Comparison of ENCODE assay signal across 31 cellular contexts in genomic region chr15:51390932-51391432, GRCh38. TPM values are rescaled to one million over a fixed set of nuclear protein-coding genes. Genes with fewer than 3 reads are reported as not detected.
DNase-seq lines count a peak whose midpoint lies in the region; ATAC-seq, FAIRE-seq and TF ChIP-seq lines count a peak whose summit lies in the region.
"Had no signal": no experiment of that assay in that cellular context is flagged by ENCODE, and none has a peak within 500 bp of the region (broad histone marks: within the 10 kb centered on the region; RNA-seq: fewer than 3 reads in every experiment).

No MANE protein-coding gene starts in this region.

- no peak for TF ChIP-seq POLR2A in A549 (IDR thresholded peaks at IDR 0.05; ENCODE audit: low read length)

- H3K9me3 ChIP-seq in A549 (no peaks in the 10 kb centered on the region), OCI-LY3 (ENCODE audit: insufficient read depth, low read length) (no peaks in the 10 kb centered on the region)
- H3K9me3 ChIP-seq: esophagus muscularis mucosa, gastroesophageal sphincter, SJSA1, transverse colon had no signal

- H3K4me1 ChIP-seq in A549 (no peaks in the 10 kb centered on the region), OCI-LY3 (ENCODE audit: low read length) (peaks cover 32% of the 10 kb centered on the region)
- H3K4me1 ChIP-seq: esophagus muscularis mucosa, gastroesophageal sphincter, SJSA1, transverse colon had no signal

- no peak overlapping the region for H3K9ac ChIP-seq in OCI-LY3 (ENCODE audit: low read length)

- H3K79me2 ChIP-seq in OCI-LY3 (ENCODE audit: low read length): no peaks in the 10 kb centered on the region

- no peak for FAIRE-seq in A549 (lab: Jason Lieb, UNC)
- FAIRE-seq: astrocyte, small intestine had no signal

- POLR2A ChIA-PET in A549 (lab: Yijun Ruan, JAX): no interaction called here

- H3K27ac ChIP-seq in A549 (no peak overlapping the region), OCI-LY3 (ENCODE audit: low read length) (peak overlapping the region; percentile 20; the same call in 1 of the 2 replicates)
- H3K27ac ChIP-seq: esophagus muscularis mucosa, gastroesophageal sphincter, SJSA1, transverse colon had no signal

- CTCF ChIA-PET in A549 (lab: Yijun Ruan, JAX): interaction anchor here (1.5 to 10.1 kb wide), 5 partner anchors 10 to 228 kb away, joined by 5 to 96 read pairs (median 12); no protein-coding TSS in a partner anchor

- H2AFZ ChIP-seq in OCI-LY3 (ENCODE audit: low read depth, low read length): no peak overlapping the region

- H3K36me3 ChIP-seq in H7 (replicated peaks; ENCODE audit: control insufficient read depth, insufficient read depth, low read length) (no peaks in the 10 kb centered on the region), OCI-LY3 (replicated peaks; ENCODE audit: low read depth, low read length) (no peaks in the 10 kb centered on the region)
- H3K36me3 ChIP-seq: esophagus muscularis mucosa, gastroesophageal sphincter, SJSA1, transverse colon had no signal

- no peak overlapping the region for H3K4me3 ChIP-seq in A549
- H3K4me3 ChIP-seq in H7 (ENCODE audit: insufficient read depth, low read depth, low read length): no peak overlapping the region
- no peak overlapping the region for H3K4me3 ChIP-seq in OCI-LY3 (ENCODE audit: low read length)
- H3K4me3 ChIP-seq: esophagus muscularis mucosa, gastroesophageal sphincter, SJSA1, transverse colon had no signal

- no peak overlapping the region for H3K4me2 ChIP-seq in A549
- H3K4me2 ChIP-seq in OCI-LY3 (ENCODE audit: low read length): 0 out of 2 replicates have a peak overlapping the region, but pooled peaks have one; percentile 9

- DNase-seq in A549 (ENCODE audit: low read depth in 1 of 2, low spot score in 1 of 2) (no peak), H7 (peak; percentile 68), left kidney (ENCODE audit: low read depth, low spot score) (peak; percentile 60), globus pallidus (ENCODE audit: low spot score) (no peak)
- no peak for DNase-seq in activated T-cell treated with anti-CD3 and anti-CD28 coated beads, Interleukin-2, amount 50 U/mL, for 48 hours
- DNase-seq: activated CD8-positive, alpha-beta memory T cell treated with anti-CD3 and anti-CD28 coated beads for 24 hours; activated naive CD4-positive, alpha-beta T cell treated with anti-CD3 and anti-CD28 coated beads, Interleukin-2, amount 50 U/mL, for 16 hours; activated T-cell treated with anti-CD3 and anti-CD28 coated beads, Interleukin-2, amount 50 U/mL, for 4 hours; CD8-positive, alpha-beta memory T cell; DND-41; effector CD8-positive, alpha-beta T cell; HCEC 1CT; NCI-H2107; NCI-H526 treated with DMSO at 0.1 percent for 48 hours; small intestine; stimulated activated CD4-positive, alpha-beta T cell treated with anti-CD3 and anti-CD28 coated beads, Interleukin-2, amount 100 ng/mL, for 48 hours; stimulated activated naive CD8-positive, alpha-beta T cell treated with anti-CD3 and anti-CD28 coated beads, Interleukin-15, amount 100 ng/mL, for 72 hours; T-helper 17 cell; transverse colon had no signal

- ATAC-seq in A549: no peak
- no peak for ATAC-seq in GM21723 (IDR thresholded peaks at IDR 0.05; ENCODE audit: unreplicated experiment)
- ATAC-seq: activated T-cell treated with anti-CD3 and anti-CD28 coated beads, Interleukin-2, amount 50 U/mL, for 4 hours; gastroesophageal sphincter; natural killer cell treated with Interleukin-12 subunit alpha and Interleukin-12 subunit beta and Interleukin-15 and Interleukin-18, amount 100 ng/mL, for 72 hours; Panc1; stimulated activated naive CD8-positive, alpha-beta T cell treated with anti-CD3 and anti-CD28 coated beads, Interleukin-15, amount 100 ng/mL, for 72 hours; T-helper 17 cell had no signal

- 85% methylated on average over 5 of the region's 5 CpGs for WGBS in A549 (ENCODE audit: missing lambda C conversion rate)

- H4K20me1 ChIP-seq in OCI-LY3 (ENCODE audit: insufficient read depth, low read length): no peaks in the 10 kb centered on the region

- no peak for TF ChIP-seq EP300 in A549 (IDR thresholded peaks at IDR 0.05)

- H3K27me3 ChIP-seq in H7 (ENCODE audit: control insufficient read depth, insufficient read depth, low read length): no peaks in the 10 kb centered on the region; the same call in 1 of the 2 replicates
- no peaks in the 10 kb centered on the region for H3K27me3 ChIP-seq in OCI-LY3 (ENCODE audit: low read depth, low read length)
- H3K27me3 ChIP-seq: gastroesophageal sphincter, SJSA1, transverse colon had no signal

- TF ChIP-seq CTCF in A549 (IDR thresholded peaks at IDR 0.05) (no peak), OCI-LY3 (IDR thresholded peaks at IDR 0.05; ENCODE audit: low read depth, low read length) (peak; percentile 25)

- no peak for TF ChIP-seq RAD21 in A549 (conservative IDR thresholded peaks at IDR 0.05 in 1 of 2, IDR thresholded peaks at IDR 0.05 in 1 of 2)

TF ChIP-seq in A549, 52 proteins besides CTCF, POLR2A, EP300 and RAD21:
- TF ChIP-seq ZNF302 (CRISPR knock-in tag; IDR thresholded peaks at IDR 0.05) (no peak), MAFK (IDR thresholded peaks at IDR 0.05; ENCODE audit: partially characterized antibody) (peak; percentile 54)

RNA-seq across cellular contexts. Expression of gene GLDN, which starts 49.5 kb away (rescaled TPM):
- polyA plus RNA-seq in A549 (2011; rRNA removed) (0.20 and 0.25 TPM in 2 replicates), A549 (2017; fragmentation: RNase III; extraction: RNeasy Plus Mini Kit Qiagen cat#74134 plus additional on column Dnase treatment) (0.03 TPM in 2 of 3 replicates, not detected in the other)
- polyA plus RNA-seq in A549 (2012; cell fraction: cytosol; rRNA removed): 0.03 TPM in 1 of 2 replicates, not detected in the other
- 0.28 TPM in 1 of 2 replicates, not detected in the other for polyA plus RNA-seq in A549 (2012; cell fraction: nucleus; rRNA removed)
- 0.17 TPM in 1 of 2 replicates, not detected in the other for polyA minus RNA-seq in A549 (2011; rRNA and poly(A)+ RNA removed)
- 0.35 and 0.67 TPM in 2 replicates for total RNA-seq in H7 (2014; rRNA removed; shearing (Covaris generic))
- total RNA-seq: CD8-positive, alpha-beta memory T cell; LHCN-M2; natural killer cell treated with Interleukin-12 subunit alpha and Interleukin-12 subunit beta and Interleukin-15 and Interleukin-18, amount 100 ng/mL, for 72 hours; pulmonary artery endothelial cell had no signal
- polyA plus RNA-seq: CD8-positive, alpha-beta memory T cell had no signal

RNA-seq across cellular contexts. Expression of gene CYP19A1, which starts 52.6 kb away (rescaled TPM):
- polyA plus RNA-seq in A549 (2011; rRNA removed) (0.26 and 0.36 TPM in 2 replicates), A549 (2017; fragmentation: RNase III; extraction: RNeasy Plus Mini Kit Qiagen cat#74134 plus additional on column Dnase treatment) (0.21 TPM in 1 of 3 replicates, not detected in the others)
- 0.04 TPM in 1 of 2 replicates, not detected in the other for polyA plus RNA-seq in A549 (2012; cell fraction: cytosol; rRNA removed)
- 0.02 and 0.13 TPM in 2 replicates for polyA plus RNA-seq in A549 (2012; cell fraction: nucleus; rRNA removed)
- not detected in 2 replicates for polyA minus RNA-seq in A549 (2011; rRNA and poly(A)+ RNA removed)
- total RNA-seq in H7 (2014; rRNA removed; shearing (Covaris generic)): not detected in 2 replicates
- total RNA-seq: CD8-positive, alpha-beta memory T cell; left lobe of liver; mesothelial cell of epicardium; natural killer cell treated with Interleukin-12 subunit alpha and Interleukin-12 subunit beta and Interleukin-15 and Interleukin-18, amount 100 ng/mL, for 72 hours; pulmonary artery endothelial cell; SJSA1; transverse colon had no signal
- polyA plus RNA-seq: CD8-positive, alpha-beta memory T cell had no signal

Comparison
In these comparisons a context has a peak if more than half of its experiments do, and no peak if none do; other contexts are left out.
1. DNase-seq: peak in H7 (single experiment) and left kidney (single experiment); none in A549 (0 of 2), globus pallidus (single experiment) and activated T-cell treated with anti-CD3 and anti-CD28 coated beads, Interleukin-2, amount 50 U/mL, for 48 hours (0 of 2).